Comparison of ENCODE assay signal across 17 cellular contexts in genomic region chr3:62169871-62170660, GRCh38.
DNase-seq lines count a peak whose midpoint lies in the region; ATAC-seq, FAIRE-seq and TF ChIP-seq lines count a peak whose summit lies in the region.
"Had no signal": no experiment of that assay in that cellular context is flagged by ENCODE, and none has a peak within 500 bp of the region (broad histone marks: within the 10 kb centered on the region; RNA-seq: fewer than 3 reads in every experiment).

No MANE protein-coding gene starts in this region.

- H3K4me1 ChIP-seq in endothelial cell of umbilical vein (ENCODE audit: control insufficient read depth, extremely low read depth, insufficient read depth, low read length), result peaks cover 21% of the 10 kb centered on the region
- no peaks in the 10 kb centered on the region for H3K4me1 ChIP-seq in spleen
- H3K4me1 ChIP-seq in hepatocyte (ENCODE audit: insufficient read depth), result no peaks in the 10 kb centered on the region

- no peaks in the 10 kb centered on the region for H3K9me1 ChIP-seq in endothelial cell of umbilical vein (replicated peaks; ENCODE audit: control insufficient read depth, extremely low read depth, insufficient read depth, low read length)

- dilution Hi-C loops in endothelial cell of umbilical vein (cut with MboI; ENCODE audit: extremely low pct_ligation_motif_present, low sequenced_read_pairs), result no loop called here

- DNase-seq in GM03348 (ENCODE audit: low spot score), result peak; percentile 31
- peak; percentile 31 for DNase-seq in MV-4-11 (lab: John Stamatoyannopoulos, UW)
- DNase-seq in endothelial cell of umbilical vein (ENCODE audit: low read depth, low spot score), result peak; percentile 74
- peak; percentile 43 for DNase-seq in pulmonary artery endothelial cell (ENCODE audit: low read depth, low spot score)
- DNase-seq in mesothelial cell of epicardium (ENCODE audit: low spot score in 2 of 2, unreplicated experiment in 2 of 2), result no peak
- DNase-seq in spleen, result no peak
- DNase-seq in hepatocyte (ENCODE audit: low spot score), result no peak
- DNase-seq: activated B cell treated with CpG ODN at 0.5 μM for 24 hours; CD8-positive, alpha-beta T cell; Karpas-422; NCI-H2029 treated with DMSO at 0.1 percent for 48 hours; sigmoid colon; substantia nigra had no signal

- no peak overlapping the region for H3K4me3 Mint-ChIP-seq in mesothelial cell of epicardium
- H3K4me3 Mint-ChIP-seq: activated B cell treated with CpG ODN at 0.5 μM for 24 hours; CD8-positive, alpha-beta T cell had no signal

- peak overlapping the region; percentile 67 for H3K4me2 ChIP-seq in endothelial cell of umbilical vein (ENCODE audit: insufficient read depth, low read length)
- no peak overlapping the region for H3K4me2 ChIP-seq in hepatocyte

- H3K79me2 ChIP-seq in endothelial cell of umbilical vein (ENCODE audit: control insufficient read depth, insufficient read depth, low read length), result no peaks in the 10 kb centered on the region
- no peaks in the 10 kb centered on the region for H3K79me2 ChIP-seq in hepatocyte

- H3K27ac ChIP-seq in endothelial cell of umbilical vein (ENCODE audit: insufficient read depth, low read depth, low read length) (peak overlapping the region; percentile 95), spleen (no peak overlapping the region), hepatocyte (no peak overlapping the region)
- H3K27ac ChIP-seq: sigmoid colon, SJSA1 had no signal

- H3K36me3 ChIP-seq in endothelial cell of umbilical vein (ENCODE audit: control insufficient read depth in 2 of 2, extremely low read depth in 1 of 2, insufficient read depth in 2 of 2, low read length in 2 of 2), result no peaks in the 10 kb centered on the region
- no peaks in the 10 kb centered on the region for H3K36me3 ChIP-seq in spleen
- no peaks in the 10 kb centered on the region for H3K36me3 ChIP-seq in hepatocyte (replicated peaks; ENCODE audit: insufficient read depth, low read depth)
- H3K36me3 ChIP-seq: sigmoid colon, SJSA1 had no signal

- peak overlapping the region; percentile 53 for H3K9ac ChIP-seq in endothelial cell of umbilical vein (replicated peaks; ENCODE audit: extremely low read depth, insufficient read depth, low read length)

- H4K20me1 ChIP-seq in endothelial cell of umbilical vein (replicated peaks; ENCODE audit: control insufficient read depth, extremely low read depth, insufficient read depth, low read length) (no peaks in the 10 kb centered on the region), hepatocyte (ENCODE audit: insufficient read depth, poor library complexity, severe bottlenecking) (no peaks in the 10 kb centered on the region)

- POLR2A ChIA-PET in endothelial cell of umbilical vein (lab: Charles Lee), result interaction anchor here (0.5 to 1.0 kb wide), 4 partner anchors 10 to 609 kb away, joined by 3 read pairs; no protein-coding TSS in a partner anchor

- intact Hi-C loops in endothelial cell of umbilical vein (cut with micrococcal nuclease) (loop anchor here (1.0 to 5.0 kb wide), 5 partner anchors 9 to 609 kb away; partner anchors contain the start of gene PTPRG), spleen (cut with DNase I; ENCODE audit: low total_unique reads) (no loop called here)

- H3K36me3 Mint-ChIP-seq in mesothelial cell of epicardium, result peaks cover 11% of the 10 kb centered on the region
- H3K36me3 Mint-ChIP-seq: CD8-positive, alpha-beta T cell had no signal

- TSS peak; percentile 84 for BruUV-seq in endothelial cell of umbilical vein (replicated peaks; lab: Mats Ljungman, UMichigan)

- TF ChIP-seq CTCF in endothelial cell of umbilical vein (IDR thresholded peaks at IDR 0.05; ENCODE audit: extremely low read depth in 1 of 2, insufficient read depth in 1 of 2, low read depth in 1 of 2, low read length in 2 of 2) (no peak), mesothelial cell of epicardium (IDR thresholded peaks at IDR 0.05; ENCODE audit: unreplicated experiment) (no peak), spleen (IDR thresholded peaks at IDR 0.05 in 8 of 11, conservative IDR thresholded peaks at IDR 0.05 in 3 of 11) (no peak), hepatocyte (IDR thresholded peaks at IDR 0.05; ENCODE audit: poor library complexity) (no peak)

- H3K4me3 ChIP-seq in endothelial cell of umbilical vein (replicated peaks in 1 of 3; ENCODE audit: insufficient read depth in 1 of 3, low read depth in 1 of 3, low read length in 3 of 3) (no peak overlapping the region), spleen (no peak overlapping the region), hepatocyte (no peak overlapping the region)
- H3K4me3 ChIP-seq: sigmoid colon, SJSA1 had no signal

- TF ChIP-seq POLR2A in endothelial cell of umbilical vein (IDR thresholded peaks at IDR 0.05; ENCODE audit: low read depth, low read length) (no peak), spleen (IDR thresholded peaks at IDR 0.05) (no peak)

- H3K27me3 ChIP-seq in endothelial cell of umbilical vein (ENCODE audit: control insufficient read depth in 2 of 2, insufficient read depth in 2 of 2, low read length in 2 of 2), result no peaks in the 10 kb centered on the region
- no peaks in the 10 kb centered on the region for H3K27me3 ChIP-seq in spleen (replicated peaks in 1 of 7)
- no peaks in the 10 kb centered on the region for H3K27me3 ChIP-seq in hepatocyte
- H3K27me3 ChIP-seq: sigmoid colon, SJSA1 had no signal

- no peak for ATAC-seq in HG02759 (IDR thresholded peaks at IDR 0.05; ENCODE audit: unreplicated experiment)
- ATAC-seq: CD8-positive, alpha-beta T cell had no signal

- H3K9me3 ChIP-seq in endothelial cell of umbilical vein (replicated peaks; ENCODE audit: control insufficient read depth, insufficient read depth, low read length) (no peaks in the 10 kb centered on the region), spleen (peaks cover 0 to 12% (median 7%) of the 10 kb centered on the region in 8 donors), hepatocyte (ENCODE audit: low read depth) (peaks cover 3% of the 10 kb centered on the region)
- H3K9me3 ChIP-seq: SJSA1 had no signal

- no peaks in the 10 kb centered on the region for H3K27me3 Mint-ChIP-seq in mesothelial cell of epicardium (ENCODE audit: low read depth)
- H3K27me3 Mint-ChIP-seq: activated B cell treated with CpG ODN at 0.5 μM for 24 hours had no signal

- H3K9me3 Mint-ChIP-seq in mesothelial cell of epicardium, result peaks cover 14% of the 10 kb centered on the region
- H3K9me3 Mint-ChIP-seq: CD8-positive, alpha-beta T cell had no signal

- WGBS in spleen, 5 donors, result 66 to 77% (median 69%) methylated on average over 4 of the region's 4 CpGs
- 87% methylated on average over 4 of the region's 4 CpGs for WGBS in hepatocyte (ENCODE audit: low lambda C conversion rate, missing lambda C conversion rate)

- H2AFZ ChIP-seq in endothelial cell of umbilical vein (ENCODE audit: low read depth, low read length), result peak overlapping the region; percentile 36
- no peak overlapping the region for H2AFZ ChIP-seq in hepatocyte

- peaks cover 10% of the 10 kb centered on the region for H3K4me1 Mint-ChIP-seq in mesothelial cell of epicardium
- H3K4me1 Mint-ChIP-seq: activated B cell treated with CpG ODN at 0.5 μM for 24 hours had no signal

- H3K9me2 ChIP-seq in hepatocyte (replicated peaks; ENCODE audit: insufficient read depth), result no peaks in the 10 kb centered on the region

- peak; percentile 80 for FAIRE-seq in endothelial cell of umbilical vein (lab: Jason Lieb, UNC)
- FAIRE-seq: colon, islet of Langerhans had no signal

- CTCF ChIA-PET in endothelial cell of umbilical vein (lab: Charles Lee), result interaction anchor here (0.8 to 1.8 kb wide), 17 partner anchors 9 to 640 kb away, joined by 3 to 27 read pairs (median 5); no protein-coding TSS in a partner anchor

- H3K27ac Mint-ChIP-seq in mesothelial cell of epicardium, result no peak overlapping the region
- H3K27ac Mint-ChIP-seq: activated B cell treated with CpG ODN at 0.5 μM for 24 hours; CD8-positive, alpha-beta T cell had no signal

TF ChIP-seq in endothelial cell of umbilical vein, 7 proteins besides CTCF, POLR2A, EP300 and RAD21:
- TF ChIP-seq MYC (IDR thresholded peaks at IDR 0.05; ENCODE audit: low read depth, low read length) (no peak), GATA2 (IDR thresholded peaks at IDR 0.05; ENCODE audit: insufficient read depth, insufficient read length, low read depth, low read length) (peak; percentile 54), FOS (IDR thresholded peaks at IDR 0.05; ENCODE audit: borderline replicate concordance, insufficient read depth, low read length) (peak; percentile 87), EZH2 (IDR thresholded peaks at IDR 0.05; ENCODE audit: borderline replicate concordance, low read depth, low read length, severe bottlenecking) (no peak), JUN (IDR thresholded peaks at IDR 0.05; ENCODE audit: borderline replicate concordance, insufficient read depth, insufficient read length, low read depth) (peak; percentile 84), POLR2AphosphoS5 (IDR thresholded peaks at IDR 0.05; ENCODE audit: insufficient read depth, low read depth, low read length) (no peak)

Comparison
In these comparisons a context has a peak if more than half of its experiments do, and no peak if none do; other contexts are left out.
1. DNase-seq: peak in GM03348 (single experiment), MV-4-11 (single experiment), endothelial cell of umbilical vein (single experiment) and pulmonary artery endothelial cell (single experiment); none in mesothelial cell of epicardium (0 of 2), spleen (single experiment) and hepatocyte (single experiment).